Comparison of ENCODE assay signal across 9 cellular contexts in the genomic region with DNA sequence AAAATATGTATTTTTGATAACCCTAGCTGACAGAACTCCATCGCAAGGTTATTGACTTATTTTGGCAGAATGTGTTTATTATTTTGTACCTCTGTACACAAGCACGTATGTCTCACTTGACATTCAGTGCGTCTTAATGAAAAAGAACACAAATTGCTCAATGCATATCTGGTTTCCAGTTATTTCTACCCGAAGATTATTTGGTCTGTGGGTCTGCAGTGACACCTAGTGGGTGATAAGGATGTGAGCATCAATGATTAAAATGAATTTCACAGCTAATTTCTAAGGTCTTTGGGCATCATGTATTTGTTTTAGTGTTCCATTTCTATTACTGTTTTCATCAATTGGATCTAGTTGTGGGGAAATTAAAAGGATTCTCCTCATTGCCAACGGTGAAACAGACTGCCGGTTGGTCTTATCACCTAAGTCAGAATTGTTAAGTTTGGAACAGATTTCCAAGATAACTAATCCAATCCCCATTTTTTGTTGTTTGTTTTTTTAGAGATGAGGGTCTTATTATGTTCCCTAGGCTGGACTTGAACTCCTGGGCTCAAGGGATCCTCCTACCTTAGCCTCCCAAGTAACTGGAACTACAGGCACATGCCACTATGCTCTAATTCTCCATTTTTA. TPM values are rescaled to one million over a fixed set of nuclear protein-coding genes. Genes with fewer than 3 reads are reported as not detected.
DNase-seq lines count a peak whose midpoint lies in the region; ATAC-seq and TF ChIP-seq lines count a peak whose summit lies in the region.
"Had no signal": no experiment of that assay in that cellular context is flagged by ENCODE, and none has a peak within 500 bp of the region (broad histone marks: within the 10 kb centered on the region; RNA-seq: fewer than 3 reads in every experiment).

No MANE protein-coding gene starts in this region.

- WGBS in liver = 18% methylated on average over 6 of the region's 6 CpGs

- peaks cover 2 to 23% (median 11%) of the 10 kb centered on the region in 4 donors for H3K36me3 ChIP-seq in liver (ENCODE audit: control insufficient read depth in 4 of 4, insufficient read depth in 3 of 4, low read depth in 1 of 4, low read length in 3 of 4)

- peak in 3 of 4 experiments; percentile 3 to 25 (median 16) for DNase-seq in activated CD4-positive, CD25-positive, alpha-beta regulatory T cell (lab: John Stamatoyannopoulos, UW)
- DNase-seq in activated CD4-positive, CD25-positive, alpha-beta regulatory T cell treated with anti-CD3 and anti-CD28 coated beads, Interleukin-2, amount 50 U/mL, for 72 hours = no peak
- DNase-seq in NCI-H1048 (lab: John Stamatoyannopoulos, UW) (peak; percentile 21), T-helper 1 cell (peak in 4 of 5 donors; percentile 31 to 64 (median 48)), cerebellar cortex (ENCODE audit: low spot score) (peak; percentile 84)
- peak in 5 of 6 experiments; percentile 27 to 73 (median 45) for DNase-seq in stimulated activated naive CD4-positive, alpha-beta T cell (lab: John Stamatoyannopoulos, UW)

- no peaks in the 10 kb centered on the region for H3K27me3 ChIP-seq in liver (ENCODE audit: control insufficient read depth in 4 of 4, insufficient read depth in 4 of 4, low read length in 3 of 4)

- peak overlapping the region in 1 of 2 donors; percentile 12 for H3K27ac ChIP-seq in liver (ENCODE audit: low read depth in 1 of 2, low read length in 2 of 2)
- H3K27ac ChIP-seq: epithelial cell of prostate had no signal

- peak; percentile 99 for TF ChIP-seq RAD21 in liver (IDR thresholded peaks at IDR 0.05)

- no peak overlapping the region for H3K4me3 ChIP-seq in liver (ENCODE audit: low read depth in 1 of 3, low read length in 3 of 3)

- H3K9ac ChIP-seq in liver (ENCODE audit: low read depth in 1 of 2, low read length in 2 of 2) = no peak overlapping the region

- H3K9me3 ChIP-seq in liver (ENCODE audit: control insufficient read depth in 4 of 4, low read length in 3 of 4) = no peaks in the 10 kb centered on the region

- H3K4me1 ChIP-seq in liver (ENCODE audit: control insufficient read depth in 4 of 4, insufficient read depth in 4 of 4, low read length in 3 of 4) = peaks cover 0 to 6% (median 2%) of the 10 kb centered on the region in 4 donors

- TF ChIP-seq CTCF in liver (IDR thresholded peaks at IDR 0.05; ENCODE audit: low read depth, low read length, missing input control) = peak; percentile 91

- ATAC-seq in GM18861 (IDR thresholded peaks at IDR 0.05; ENCODE audit: unreplicated experiment) = no peak

TF ChIP-seq in liver, 16 proteins besides CTCF, POLR2A, EP300 and RAD21:
- no peak for TF ChIP-seq GABPA (IDR thresholded peaks at IDR 0.05 in 1 of 2, conservative IDR thresholded peaks at IDR 0.05 in 1 of 2)
- TF ChIP-seq, protein P1, sequence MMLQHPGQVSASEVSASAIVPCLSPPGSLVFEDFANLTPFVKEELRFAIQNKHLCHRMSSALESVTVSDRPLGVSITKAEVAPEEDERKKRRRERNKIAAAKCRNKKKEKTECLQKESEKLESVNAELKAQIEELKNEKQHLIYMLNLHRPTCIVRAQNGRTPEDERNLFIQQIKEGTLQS (IDR thresholded peaks at IDR 0.05) = no peak
- no peak for TF ChIP-seq TAF1 (conservative IDR thresholded peaks at IDR 0.05)
- TF ChIP-seq FOXA1 (IDR thresholded peaks at IDR 0.05) = peak; percentile 19
- TF ChIP-seq EGR1 (IDR thresholded peaks at IDR 0.05; ENCODE audit: low read depth in 2 of 2) = no peak
- TF ChIP-seq, protein P2, sequence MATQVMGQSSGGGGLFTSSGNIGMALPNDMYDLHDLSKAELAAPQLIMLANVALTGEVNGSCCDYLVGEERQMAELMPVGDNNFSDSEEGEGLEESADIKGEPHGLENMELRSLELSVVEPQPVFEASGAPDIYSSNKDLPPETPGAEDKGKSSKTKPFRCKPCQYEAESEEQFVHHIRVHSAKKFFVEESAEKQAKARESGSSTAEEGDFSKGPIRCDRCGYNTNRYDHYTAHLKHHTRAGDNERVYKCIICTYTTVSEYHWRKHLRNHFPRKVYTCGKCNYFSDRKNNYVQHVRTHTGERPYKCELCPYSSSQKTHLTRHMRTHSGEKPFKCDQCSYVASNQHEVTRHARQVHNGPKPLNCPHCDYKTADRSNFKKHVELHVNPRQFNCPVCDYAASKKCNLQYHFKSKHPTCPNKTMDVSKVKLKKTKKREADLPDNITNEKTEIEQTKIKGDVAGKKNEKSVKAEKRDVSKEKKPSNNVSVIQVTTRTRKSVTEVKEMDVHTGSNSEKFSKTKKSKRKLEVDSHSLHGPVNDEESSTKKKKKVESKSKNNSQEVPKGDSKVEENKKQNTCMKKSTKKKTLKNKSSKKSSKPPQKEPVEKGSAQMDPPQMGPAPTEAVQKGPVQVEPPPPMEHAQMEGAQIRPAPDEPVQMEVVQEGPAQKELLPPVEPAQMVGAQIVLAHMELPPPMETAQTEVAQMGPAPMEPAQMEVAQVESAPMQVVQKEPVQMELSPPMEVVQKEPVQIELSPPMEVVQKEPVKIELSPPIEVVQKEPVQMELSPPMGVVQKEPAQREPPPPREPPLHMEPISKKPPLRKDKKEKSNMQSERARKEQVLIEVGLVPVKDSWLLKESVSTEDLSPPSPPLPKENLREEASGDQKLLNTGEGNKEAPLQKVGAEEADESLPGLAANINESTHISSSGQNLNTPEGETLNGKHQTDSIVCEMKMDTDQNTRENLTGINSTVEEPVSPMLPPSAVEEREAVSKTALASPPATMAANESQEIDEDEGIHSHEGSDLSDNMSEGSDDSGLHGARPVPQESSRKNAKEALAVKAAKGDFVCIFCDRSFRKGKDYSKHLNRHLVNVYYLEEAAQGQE (IDR thresholded peaks at IDR 0.05) = no peak
- peak; percentile 48 for TF ChIP-seq FOXA2 (IDR thresholded peaks at IDR 0.05)
- no peak for TF ChIP-seq YY1 (IDR thresholded peaks at IDR 0.05)
- peak; percentile 13 to 27 for TF ChIP-seq RXRA (IDR thresholded peaks at IDR 0.05)
- no peak for TF ChIP-seq JUND (IDR thresholded peaks at IDR 0.05)
- TF ChIP-seq, protein P3, sequence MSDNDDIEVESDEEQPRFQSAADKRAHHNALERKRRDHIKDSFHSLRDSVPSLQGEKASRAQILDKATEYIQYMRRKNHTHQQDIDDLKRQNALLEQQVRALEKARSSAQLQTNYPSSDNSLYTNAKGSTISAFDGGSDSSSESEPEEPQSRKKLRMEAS (IDR thresholded peaks at IDR 0.05) = peak; percentile 9
- no peak for TF ChIP-seq NR2F2 (IDR thresholded peaks at IDR 0.05)
- peak in 1 of 2 donors; percentile 29 for TF ChIP-seq HNF4A (conservative IDR thresholded peaks at IDR 0.05)
- no peak for TF ChIP-seq SP1 (IDR thresholded peaks at IDR 0.05)
- no peak for TF ChIP-seq HNF4G (IDR thresholded peaks at IDR 0.05)
- TF ChIP-seq, protein P4, sequence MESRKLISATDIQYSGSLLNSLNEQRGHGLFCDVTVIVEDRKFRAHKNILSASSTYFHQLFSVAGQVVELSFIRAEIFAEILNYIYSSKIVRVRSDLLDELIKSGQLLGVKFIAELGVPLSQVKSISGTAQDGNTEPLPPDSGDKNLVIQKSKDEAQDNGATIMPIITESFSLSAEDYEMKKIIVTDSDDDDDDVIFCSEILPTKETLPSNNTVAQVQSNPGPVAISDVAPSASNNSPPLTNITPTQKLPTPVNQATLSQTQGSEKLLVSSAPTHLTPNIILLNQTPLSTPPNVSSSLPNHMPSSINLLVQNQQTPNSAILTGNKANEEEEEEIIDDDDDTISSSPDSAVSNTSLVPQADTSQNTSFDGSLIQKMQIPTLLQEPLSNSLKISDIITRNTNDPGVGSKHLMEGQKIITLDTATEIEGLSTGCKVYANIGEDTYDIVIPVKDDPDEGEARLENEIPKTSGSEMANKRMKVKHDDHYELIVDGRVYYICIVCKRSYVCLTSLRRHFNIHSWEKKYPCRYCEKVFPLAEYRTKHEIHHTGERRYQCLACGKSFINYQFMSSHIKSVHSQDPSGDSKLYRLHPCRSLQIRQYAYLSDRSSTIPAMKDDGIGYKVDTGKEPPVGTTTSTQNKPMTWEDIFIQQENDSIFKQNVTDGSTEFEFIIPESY (IDR thresholded peaks at IDR 0.05) = no peak

RNA-seq across cellular contexts. Expression of a gene that starts 13.9 kb away (rescaled TPM):
- 1 to 10 TPM; 6.6 to 8.6 TPM for total RNA-seq in liver
- polyA plus RNA-seq in liver = 1 to 10 TPM; 2.3 to 2.7 TPM

RNA-seq across cellular contexts. Expression of a gene that starts 30.4 kb away (rescaled TPM):
- total RNA-seq in liver = under 1 TPM; 0.51 to 0.67 TPM
- under 1 TPM; 0.26 to 0.52 TPM for polyA plus RNA-seq in liver
